Comparison of ENCODE assay signal across 14 cellular contexts in genomic region chr11:6629892-6630631, GRCh38. TPM values are rescaled to one million over a fixed set of nuclear protein-coding genes. Genes with fewer than 3 reads are reported as not detected.
A peak's percentile ranks its signal among the peaks of the same experiment; 100 is the strongest.
DNase-seq lines count a peak whose midpoint lies in the region; TF ChIP-seq lines count a peak whose summit lies in the region.
"Had no signal": no experiment of that assay in that cellular context is flagged by ENCODE, and none has a peak within 500 bp of the region (broad histone marks: within the 10 kb centered on the region; RNA-seq: fewer than 3 reads in every experiment).

No MANE protein-coding gene starts in this region.

- no peaks in the 10 kb centered on the region for H3K27me3 ChIP-seq in smooth muscle cell (ENCODE audit: low read depth)
- H3K27me3 ChIP-seq in ascending aorta: no peaks in the 10 kb centered on the region
- no peaks in the 10 kb centered on the region for H3K27me3 ChIP-seq in CD8-positive, alpha-beta memory T cell (ENCODE audit: insufficient read depth, low read length, poor library complexity, severe bottlenecking)
- H3K27me3 ChIP-seq: SJSA1 had no signal

- H3K4me3 ChIP-seq in smooth muscle cell (peak overlapping the region; percentile 16), ascending aorta (no peak overlapping the region)
- H3K4me3 ChIP-seq in CD8-positive, alpha-beta memory T cell (ENCODE audit: low read length): no peak overlapping the region
- H3K4me3 ChIP-seq: SJSA1 had no signal

- POLR2A ChIA-PET in CD8-positive, alpha-beta memory T cell (lab: Charles Lee): no interaction called here

- no peaks in the 10 kb centered on the region for H3K9me3 ChIP-seq in smooth muscle cell (replicated peaks; ENCODE audit: low read depth)
- H3K9me3 ChIP-seq in ascending aorta: no peaks in the 10 kb centered on the region
- H3K9me3 ChIP-seq in CD8-positive, alpha-beta memory T cell (ENCODE audit: low read length): no peaks in the 10 kb centered on the region
- H3K9me3 ChIP-seq: SJSA1 had no signal

- peaks cover 0 to 28% (median 0%) of the 10 kb centered on the region in 3 donors for H3K36me3 Mint-ChIP-seq in CD8-positive, alpha-beta memory T cell
- H3K36me3 Mint-ChIP-seq: activated naive CD8-positive, alpha-beta T cell treated with anti-CD3 and anti-CD28 coated beads for 36 hours; natural killer cell treated with Interleukin-12 subunit alpha and Interleukin-12 subunit beta and Interleukin-15 and Interleukin-18, amount 100 ng/mL, for 72 hours had no signal

- H3K4me1 Mint-ChIP-seq in CD8-positive, alpha-beta memory T cell: peaks cover 11 to 22% (median 22%) of the 10 kb centered on the region in 3 donors

- peaks cover 8% of the 10 kb centered on the region for H4K20me1 ChIP-seq in smooth muscle cell (ENCODE audit: low read depth)

- no peaks in the 10 kb centered on the region for H3K79me2 ChIP-seq in smooth muscle cell (ENCODE audit: low read depth)

- CTCF ChIA-PET in CD8-positive, alpha-beta memory T cell (lab: Charles Lee): interaction anchor here (0.9 to 2.1 kb wide), 2 partner anchors 9 to 11 kb away, joined by 3 to 6 read pairs; partner anchors contain the start of gene TPP1

- H3K36me3 ChIP-seq in smooth muscle cell (ENCODE audit: low read depth) (no peaks in the 10 kb centered on the region), ascending aorta (peaks cover 77 to 79% of the 10 kb centered on the region in 2 donors)
- no peaks in the 10 kb centered on the region for H3K36me3 ChIP-seq in CD8-positive, alpha-beta memory T cell (ENCODE audit: insufficient read depth, low read length)
- H3K36me3 ChIP-seq: SJSA1 had no signal

- peaks cover 0 to 2% of the 10 kb centered on the region in 2 donors for H3K27me3 Mint-ChIP-seq in CD8-positive, alpha-beta memory T cell
- H3K27me3 Mint-ChIP-seq: activated naive CD8-positive, alpha-beta T cell treated with anti-CD3 and anti-CD28 coated beads for 36 hours; CD4-positive, alpha-beta T cell; natural killer cell treated with Interleukin-12 subunit alpha and Interleukin-12 subunit beta and Interleukin-15 and Interleukin-18, amount 100 ng/mL, for 72 hours had no signal

- TF ChIP-seq RAD21 in Ishikawa (IDR thresholded peaks at IDR 0.05; ENCODE audit: low read depth): no peak

- no peak for TF ChIP-seq CTCF in smooth muscle cell (IDR thresholded peaks at IDR 0.05; ENCODE audit: borderline replicate concordance, insufficient read depth, poor library complexity, severe bottlenecking)
- TF ChIP-seq CTCF in ascending aorta (IDR thresholded peaks at IDR 0.05): no peak

- no peaks in the 10 kb centered on the region for H3F3A ChIP-seq in smooth muscle cell (ENCODE audit: low read depth)

- no peak for TF ChIP-seq EP300 in Ishikawa (IDR thresholded peaks at IDR 0.05; ENCODE audit: borderline replicate concordance)

- H3K27ac Mint-ChIP-seq in CD8-positive, alpha-beta memory T cell: peak overlapping the region in 1 of 8 donors; percentile 85
- H3K27ac Mint-ChIP-seq: activated naive CD8-positive, alpha-beta T cell treated with anti-CD3 and anti-CD28 coated beads for 36 hours; CD4-positive, alpha-beta T cell; HFFc6; natural killer cell treated with Interleukin-12 subunit alpha and Interleukin-12 subunit beta and Interleukin-15 and Interleukin-18, amount 100 ng/mL, for 72 hours had no signal

- intact Hi-C loops in ascending aorta (cut with DNase I): no loop called here

- no peak overlapping the region for H2AFZ ChIP-seq in smooth muscle cell (ENCODE audit: low read depth)

- peak overlapping the region; percentile 59 for H3K4me2 ChIP-seq in smooth muscle cell

- H3K9me3 Mint-ChIP-seq in CD8-positive, alpha-beta memory T cell: no peaks in the 10 kb centered on the region
- H3K9me3 Mint-ChIP-seq: activated naive CD8-positive, alpha-beta T cell treated with anti-CD3 and anti-CD28 coated beads for 36 hours; CD4-positive, alpha-beta T cell; HFFc6; natural killer cell treated with Interleukin-12 subunit alpha and Interleukin-12 subunit beta and Interleukin-15 and Interleukin-18, amount 100 ng/mL, for 72 hours had no signal

- 44% methylated on average over 101 of the region's 102 CpGs for WGBS in smooth muscle cell (ENCODE audit: low lambda C conversion rate)

- H3K9ac ChIP-seq in smooth muscle cell (ENCODE audit: low read depth): no peak overlapping the region

- H3K4me3 Mint-ChIP-seq in CD8-positive, alpha-beta memory T cell: no peak overlapping the region
- H3K4me3 Mint-ChIP-seq: activated naive CD8-positive, alpha-beta T cell treated with anti-CD3 and anti-CD28 coated beads for 36 hours; CD4-positive, alpha-beta T cell; HFFc6; natural killer cell treated with Interleukin-12 subunit alpha and Interleukin-12 subunit beta and Interleukin-15 and Interleukin-18, amount 100 ng/mL, for 72 hours had no signal

- no peak overlapping the region for H3K27ac ChIP-seq in smooth muscle cell (ENCODE audit: low read depth)
- H3K27ac ChIP-seq in ascending aorta: no peak overlapping the region
- H3K27ac ChIP-seq in CD8-positive, alpha-beta memory T cell (ENCODE audit: low read depth, low read length): no peak overlapping the region
- H3K27ac ChIP-seq: SJSA1 had no signal

- DNase-seq in astrocyte of the hippocampus (ENCODE audit: low read depth, low spot score) (peak; percentile 20), kidney tubule cell (ENCODE audit: low spot score) (peak; percentile 23), smooth muscle cell (lab: John Stamatoyannopoulos, UW; ENCODE audit: unreplicated experiment) (no peak), ascending aorta (ENCODE audit: low spot score in 2 of 2) (no peak), pons (ENCODE audit: low spot score) (no peak), GM19238 (ENCODE audit: insufficient read length, low spot score) (no peak)
- no peak for DNase-seq in CD8-positive, alpha-beta memory T cell
- DNase-seq: activated naive CD8-positive, alpha-beta T cell treated with anti-CD3 and anti-CD28 coated beads for 36 hours; HFFc6; NCI-H1436 had no signal

- H3K4me1 ChIP-seq in smooth muscle cell (ENCODE audit: low read depth) (no peaks in the 10 kb centered on the region), ascending aorta (peaks cover 0 to 2% of the 10 kb centered on the region in 2 donors)
- peaks cover 12% of the 10 kb centered on the region for H3K4me1 ChIP-seq in CD8-positive, alpha-beta memory T cell (ENCODE audit: insufficient read depth, low read length)
- H3K4me1 ChIP-seq: SJSA1 had no signal

TF ChIP-seq in Ishikawa, 13 proteins besides CTCF, POLR2A, EP300 and RAD21:
- TF ChIP-seq FOXM1 (IDR thresholded peaks at IDR 0.05; ENCODE audit: borderline replicate concordance, low read depth) (no peak), REST (IDR thresholded peaks at IDR 0.05; ENCODE audit: low read depth) (peak; percentile 71), TEAD4 (IDR thresholded peaks at IDR 0.05) (no peak), MAX (IDR thresholded peaks at IDR 0.05) (peak; percentile 67), NFIC (IDR thresholded peaks at IDR 0.05) (no peak)

RNA-seq across cellular contexts. Expression of gene TPP1, which starts 10.8 kb away (rescaled TPM):
- total RNA-seq in smooth muscle cell (21.6 and 37.3 TPM in 2 replicates), ascending aorta (96.7 TPM)
- 54.1 and 55.4 TPM in 2 replicates for polyA plus RNA-seq in smooth muscle cell
- total RNA-seq in CD8-positive, alpha-beta memory T cell: 10 to 100 TPM; 57.2 to 61.6 TPM
- polyA plus RNA-seq in CD8-positive, alpha-beta memory T cell: 165 TPM

RNA-seq across cellular contexts. Expression of gene TAF10, which starts 18.0 kb away (rescaled TPM):
- total RNA-seq in smooth muscle cell (67.9 and 83.3 TPM in 2 replicates), ascending aorta (76.0 TPM)
- 373 and 378 TPM in 2 replicates for polyA plus RNA-seq in smooth muscle cell
- 100 to 1,000 TPM; 173 to 175 TPM for total RNA-seq in CD8-positive, alpha-beta memory T cell
- polyA plus RNA-seq in CD8-positive, alpha-beta memory T cell: 336 TPM

RNA-seq across cellular contexts. Expression of gene DCHS1, which starts 25.5 kb away (rescaled TPM):
- total RNA-seq in smooth muscle cell: 25.1 and 34.2 TPM in 2 replicates
- 21.0 and 24.5 TPM in 2 replicates for polyA plus RNA-seq in smooth muscle cell
- total RNA-seq in ascending aorta: 58.0 TPM
- under 1 TPM; 0.89 to 0.96 TPM for total RNA-seq in CD8-positive, alpha-beta memory T cell
- polyA plus RNA-seq in CD8-positive, alpha-beta memory T cell: 1.5 TPM

RNA-seq across cellular contexts. Expression of gene ILK, which starts 26.5 kb away (rescaled TPM):
- 138 and 166 TPM in 2 replicates for total RNA-seq in smooth muscle cell
- polyA plus RNA-seq in smooth muscle cell: 236 and 238 TPM in 2 replicates
- total RNA-seq in ascending aorta: 183 TPM
- total RNA-seq in CD8-positive, alpha-beta memory T cell: 10 to 100 TPM; 90.1 to 92.6 TPM
- polyA plus RNA-seq in CD8-positive, alpha-beta memory T cell: 111 TPM

RNA-seq across cellular contexts. Expression of gene RRP8, which starts 26.6 kb away (rescaled TPM):
- 10.2 and 13.5 TPM in 2 replicates for total RNA-seq in smooth muscle cell
- polyA plus RNA-seq in smooth muscle cell: 23.5 and 24.9 TPM in 2 replicates
- total RNA-seq in ascending aorta: 9.2 TPM
- 10 to 100 TPM; 42.0 to 44.7 TPM for total RNA-seq in CD8-positive, alpha-beta memory T cell
- polyA plus RNA-seq in CD8-positive, alpha-beta memory T cell: 21.1 TPM

Comparison
In these comparisons a context has a peak if more than half of its experiments do, and no peak if none do; other contexts are left out.
1. DNase-seq: peak in astrocyte of the hippocampus (single experiment) and kidney tubule cell (single experiment); none in smooth muscle cell (single experiment), ascending aorta (0 of 2), CD8-positive, alpha-beta memory T cell (0 of 5), pons (single experiment) and GM19238 (single experiment).
2. RNA of gene DCHS1, which starts 25.5 kb away (total RNA-seq): 58.0 TPM in ascending aorta (single experiment) and 25.1 to 34.2 TPM in smooth muscle cell; 0.89 to 0.96 TPM in CD8-positive, alpha-beta memory T cell; every median in the first group is over 10 times any median in the second.